In genomic region chr17:42301022-42301421, GRCh38 we compare ENCODE assay signal across 20 cellular contexts.
"Had no signal": no experiment of that assay in that cellular context is flagged by ENCODE, and none has a peak within 500 bp of the region (broad histone marks: within the 10 kb centered on the region; RNA-seq: fewer than 3 reads in every experiment).

No MANE protein-coding gene starts in this region.

- H3K27me3 Mint-ChIP-seq: effector memory CD8-positive, alpha-beta T cell; stimulated activated memory B cell treated with anti-CD40 and anti-IgM and Interleukin-4, amounts not matched to agents 10 μg/mL and 1 μg/mL and 100 μg/mL, for 72 hours had no signal

- H3K27ac ChIP-seq: lower lobe of right lung, neutrophil, parathyroid adenoma, right lobe of liver, stomach, thyroid gland, vagina had no signal

- H3K27ac Mint-ChIP-seq: progenitor cell of endocrine pancreas; stimulated activated memory B cell treated with anti-CD40 and anti-IgM and Interleukin-4, amounts not matched to agents 10 μg/mL and 1 μg/mL and 100 μg/mL, for 72 hours had no signal

- H3K4me1 ChIP-seq: lower lobe of right lung, parathyroid adenoma, right lobe of liver, stomach, thyroid gland, vagina had no signal

- H3K4me3 Mint-ChIP-seq: effector memory CD8-positive, alpha-beta T cell; natural killer cell; stimulated activated memory B cell treated with anti-CD40 and anti-IgM and Interleukin-4, amounts not matched to agents 10 μg/mL and 1 μg/mL and 100 μg/mL, for 72 hours had no signal

- H3K4me1 Mint-ChIP-seq: natural killer cell had no signal

- ATAC-seq: effector memory CD8-positive, alpha-beta T cell; left ventricle myocardium superior; lower lobe of right lung; natural killer cell; right lobe of liver; stimulated activated memory B cell treated with anti-CD40 and anti-IgM and Interleukin-4, amounts not matched to agents 10 μg/mL and 1 μg/mL and 100 μg/mL, for 72 hours had no signal

- DNase-seq: cortex of kidney; effector memory CD8-positive, alpha-beta T cell; head of caudate nucleus; left ventricle myocardium superior; lower lobe of right lung; natural killer cell; right lobe of liver; stimulated activated CD4-positive, alpha-beta T cell treated with anti-CD3 and anti-CD28 coated beads, Interleukin-2, amount 100 ng/mL, for 24 hours; stimulated activated CD4-positive, alpha-beta T cell treated with anti-CD3 and anti-CD28 coated beads, Interleukin-4, amount 100 ng/mL, for 24 hours; stomach; thyroid gland; trophoblast cell had no signal

- H3K4me3 ChIP-seq: lower lobe of right lung, right lobe of liver, stomach, thyroid gland, vagina had no signal

- H3K9me3 Mint-ChIP-seq: effector memory CD8-positive, alpha-beta T cell; natural killer cell; stimulated activated memory B cell treated with anti-CD40 and anti-IgM and Interleukin-4, amounts not matched to agents 10 μg/mL and 1 μg/mL and 100 μg/mL, for 72 hours had no signal

- H3K9ac ChIP-seq: parathyroid adenoma had no signal

- H3K9me3 ChIP-seq: lower lobe of right lung, neutrophil, right lobe of liver, stomach, thyroid gland, vagina had no signal

- H2AFZ ChIP-seq: parathyroid adenoma had no signal

- H3K27me3 ChIP-seq: neutrophil, right lobe of liver, stomach, thyroid gland, vagina had no signal

- FAIRE-seq: endometrium, frontal cortex, keratinocyte had no signal

- H3K79me2 ChIP-seq: parathyroid adenoma had no signal
